Comparison of ENCODE assay signal across 1 cellular context in the genomic region with DNA sequence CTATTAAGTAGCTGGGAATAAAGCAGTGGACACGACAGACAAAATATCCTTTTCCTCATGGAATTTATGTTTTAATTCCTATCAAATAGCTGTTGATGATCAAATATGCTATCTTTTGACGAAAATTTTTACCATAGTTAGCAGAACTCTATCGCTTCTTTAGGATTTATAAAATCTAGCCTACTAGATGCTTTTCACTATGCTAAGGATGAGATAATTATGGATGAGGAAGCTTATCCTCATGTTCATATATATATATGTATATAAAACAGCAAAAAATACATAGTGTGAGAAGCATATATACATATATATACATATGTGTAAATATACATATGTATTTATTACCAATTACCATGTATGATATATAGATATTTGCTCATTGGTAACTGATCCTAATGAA.
TF ChIP-seq lines count a peak whose summit lies in the region.

No MANE protein-coding gene starts in this region.

TF ChIP-seq in HepG2, 621 proteins besides CTCF, POLR2A, EP300 and RAD21:
- TF ChIP-seq ZNF430 (CRISPR knock-in tag; IDR thresholded peaks at IDR 0.05) (no peak), TEAD3 (CRISPR knock-in tag; optimal IDR thresholded peaks at IDR 0.05; ENCODE audit: borderline replicate concordance) (no peak), SRSF1 (optimal IDR thresholded peaks at IDR 0.05; ENCODE audit: low read depth, low read length) (no peak), ZNF781 (CRISPR knock-in tag; IDR thresholded peaks at IDR 0.05; ENCODE audit: borderline replicate concordance, not compliant biosample characterization) (no peak)
